In genomic region chr2:207073791-207074678, GRCh38 we compare ENCODE assay signal across 1 cellular context.
TF ChIP-seq lines count a peak whose summit lies in the region.

No MANE protein-coding gene starts in this region.

TF ChIP-seq in HEK293, 187 proteins besides CTCF, POLR2A, EP300 and RAD21 (continued from another document):
- no peak for TF ChIP-seq PBX3 (CRISPR knock-in tag; IDR thresholded peaks at IDR 0.05)
TF ChIP-seq in HEK293: peak in this region for 3.
